ENCODE assay signal across 6 cellular contexts in genomic region chr5:96307047-96307446, GRCh38.
A peak's percentile ranks its signal among the peaks of the same experiment; 100 is the strongest.
DNase-seq lines count a peak whose midpoint lies in the region; ATAC-seq, FAIRE-seq and TF ChIP-seq lines count a peak whose summit lies in the region.
"Not testable (repeated sequence)": the region's sequence is repeated elsewhere in the genome, so short reads cannot be mapped to it uniquely, and the experiment has no call there.

No MANE protein-coding gene starts in this region.

- H3K4me2 ChIP-seq in HepG2 (ENCODE audit: low read depth, low read length): not testable (repeated sequence)

- not testable (repeated sequence) for H3K36me3 ChIP-seq in HEK293 (ENCODE audit: control insufficient read depth in 2 of 2, insufficient read depth in 1 of 2, low read length in 2 of 2); HepG2 (replicated peaks in 1 of 2; ENCODE audit: control insufficient read depth in 1 of 2, insufficient read depth in 2 of 2, low read length in 2 of 2); prostate gland

- POLR2A ChIA-PET in HEK293 (lab: Yijun Ruan, JAX); WTC11 (lab: Charles Lee); HepG2 (lab: Yijun Ruan, JAX): not testable (repeated sequence)

- not testable (repeated sequence) for TF ChIP-seq CTCF in 22Rv1 (IDR thresholded peaks at IDR 0.05); HEK293 (tag by site-specific recombination; IDR thresholded peaks at IDR 0.05); VCaP (conservative IDR thresholded peaks at IDR 0.05); WTC11 (IDR thresholded peaks at IDR 0.05); HepG2 (CRISPR knock-in tag; IDR thresholded peaks at IDR 0.05); prostate gland (IDR thresholded peaks at IDR 0.05)

- H3K4me1 ChIP-seq in HEK293 (ENCODE audit: control insufficient read depth, insufficient read depth, low read length); prostate gland (replicated peaks): not testable (repeated sequence)
- H3K4me1 ChIP-seq in HepG2 (ENCODE audit: insufficient read depth, low read length): peaks cover 34% of the 10 kb centered on the region

- peak in 1 of 2 experiments; percentile 80; a peak in 2 of 4 replicates for TF ChIP-seq EP300 in HepG2 (IDR thresholded peaks at IDR 0.05; ENCODE audit: low read depth in 2 of 2, low read length in 2 of 2)
- TF ChIP-seq EP300 in HepG2 (CRISPR knock-in tag; IDR thresholded peaks at IDR 0.05; ENCODE audit: borderline replicate concordance): peak; percentile 24; the same call in 1 of the 2 replicates

- not testable (repeated sequence) for H3K27me3 ChIP-seq in HepG2 (ENCODE audit: control insufficient read depth in 1 of 2, insufficient read depth in 2 of 2, low read length in 2 of 2); prostate gland (replicated peaks; ENCODE audit: insufficient read depth)

- not testable (repeated sequence) for H2AFZ ChIP-seq in HepG2 (ENCODE audit: low read length)

- intact Hi-C loops in HepG2 (cut with micrococcal nuclease; ENCODE audit: unreplicated experiment); prostate gland (cut with DNase I): not testable (repeated sequence)

- TF ChIP-seq RAD21 in HepG2 (CRISPR knock-in tag; IDR thresholded peaks at IDR 0.05): not testable (repeated sequence)

- not testable (repeated sequence) for H3K4me3 ChIP-seq in HEK293 (ENCODE audit: low read depth, low read length); HepG2 (replicated peaks in 1 of 3; ENCODE audit: insufficient read depth in 1 of 3, low read depth in 2 of 3, low read length in 3 of 3); prostate gland

- not testable (repeated sequence) for H3K9me3 ChIP-seq in HEK293 (ENCODE audit: control insufficient read depth, insufficient read depth, low read depth, low read length); prostate gland
- peaks cover 14% of the 10 kb centered on the region for H3K9me3 ChIP-seq in HepG2 (ENCODE audit: low read length)

- not testable (repeated sequence) for H3K9ac ChIP-seq in HepG2 (ENCODE audit: insufficient read depth, low read depth, low read length)

- TF ChIP-seq POLR2A in HepG2 (IDR thresholded peaks at IDR 0.05; ENCODE audit: insufficient read depth in 1 of 2, low read depth in 2 of 2, low read length in 2 of 2); prostate gland (IDR thresholded peaks at IDR 0.05): not testable (repeated sequence)

- H3K27ac ChIP-seq in 22Rv1: 0 out of 2 replicates have a peak overlapping the region, but pooled peaks have one; percentile 1
- H3K27ac ChIP-seq in HEK293 (ENCODE audit: extremely low read depth, low read depth, low read length); HepG2 (ENCODE audit: extremely low read length, insufficient read depth, low read length): not testable (repeated sequence)
- peak overlapping the region; percentile 83 for H3K27ac ChIP-seq in VCaP
- H3K27ac ChIP-seq in prostate gland: peak overlapping the region; percentile 69 to 78

- not testable (repeated sequence) for ATAC-seq in WTC11, HepG2

- not testable (repeated sequence) for H4K20me1 ChIP-seq in HepG2 (ENCODE audit: insufficient read depth, low read length)

- not testable (repeated sequence) for H3K4me3 Mint-ChIP-seq in WTC11

- BruUV-seq in HepG2 (replicated peaks; lab: Mats Ljungman, UMichigan): not testable (repeated sequence)

- not testable (repeated sequence) for DNase-seq in WTC11 (ENCODE audit: low spot score); prostate gland (ENCODE audit: low spot score)
- DNase-seq in HepG2 (ENCODE audit: low spot score): peak; percentile 71

- peaks cover 59% of the 10 kb centered on the region for H3K9me3 Mint-ChIP-seq in WTC11

- H3K79me2 ChIP-seq in HepG2 (ENCODE audit: insufficient read depth, low read length): not testable (repeated sequence)

- H3K36me3 Mint-ChIP-seq in WTC11: peaks cover 31% of the 10 kb centered on the region

- not testable (repeated sequence) for H3K27me3 Mint-ChIP-seq in WTC11 (ENCODE audit: low read depth)

- H3K27ac Mint-ChIP-seq in WTC11: not testable (repeated sequence)

- not testable (repeated sequence) for H3K4me1 Mint-ChIP-seq in WTC11

- in situ Hi-C loops in HepG2 (cut with HindIII; ENCODE audit: extremely low pct_ligation_motif_present, low pct_unique_long_range_greater_than_20kb): not testable (repeated sequence)

- not testable (repeated sequence) for FAIRE-seq in HepG2 (lab: Jason Lieb, UNC)

- CTCF ChIA-PET in HEK293 (lab: Yijun Ruan, JAX); WTC11 (lab: Charles Lee); HepG2 (lab: Yijun Ruan, JAX; ENCODE audit: low intra/inter-chr PET ratio, low total read pairs): not testable (repeated sequence)

TF ChIP-seq in HEK293, 187 proteins besides CTCF, POLR2A, EP300 and RAD21:
- TF ChIP-seq ZNF529 (tag by site-specific recombination; IDR thresholded peaks at IDR 0.05; ENCODE audit: insufficient replicate concordance): peak; percentile 22

TF ChIP-seq in WTC11, 78 proteins besides CTCF, POLR2A, EP300 and RAD21:
- peak; percentile 51; the same call in 1 of the 2 replicates for TF ChIP-seq GABPB1 (CRISPR knock-in tag; IDR thresholded peaks at IDR 0.05)

TF ChIP-seq in HepG2, 621 proteins besides CTCF, POLR2A, EP300 and RAD21 (continues in another document):
- TF ChIP-seq SAP130 (CRISPR knock-in tag; IDR thresholded peaks at IDR 0.05; ENCODE audit: low read depth): peak; percentile 31; the same call in 1 of the 2 replicates
- TF ChIP-seq RXRB (CRISPR knock-in tag; IDR thresholded peaks at IDR 0.05; ENCODE audit: borderline replicate concordance): peak; percentile 59; the same call in 1 of the 2 replicates
- TF ChIP-seq, protein P1, sequence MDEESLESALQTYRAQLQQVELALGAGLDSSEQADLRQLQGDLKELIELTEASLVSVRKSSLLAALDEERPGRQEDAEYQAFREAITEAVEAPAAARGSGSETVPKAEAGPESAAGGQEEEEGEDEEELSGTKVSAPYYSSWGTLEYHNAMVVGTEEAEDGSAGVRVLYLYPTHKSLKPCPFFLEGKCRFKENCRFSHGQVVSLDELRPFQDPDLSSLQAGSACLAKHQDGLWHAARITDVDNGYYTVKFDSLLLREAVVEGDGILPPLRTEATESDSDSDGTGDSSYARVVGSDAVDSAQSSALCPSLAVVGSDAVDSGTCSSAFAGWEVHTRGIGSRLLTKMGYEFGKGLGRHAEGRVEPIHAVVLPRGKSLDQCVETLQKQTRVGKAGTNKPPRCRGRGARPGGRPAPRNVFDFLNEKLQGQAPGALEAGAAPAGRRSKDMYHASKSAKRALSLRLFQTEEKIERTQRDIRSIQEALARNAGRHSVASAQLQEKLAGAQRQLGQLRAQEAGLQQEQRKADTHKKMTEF (CRISPR knock-in tag; IDR thresholded peaks at IDR 0.05): 0 out of 2 replicates have a peak, but pooled peaks have one; percentile 43
- peak; percentile 62; the same call in 1 of the 2 replicates for TF ChIP-seq RCOR2 (CRISPR knock-in tag; IDR thresholded peaks at IDR 0.05)
- 0 out of 2 replicates have a peak, but pooled peaks have one; percentile 20 for TF ChIP-seq PHF21A (CRISPR knock-in tag; IDR thresholded peaks at IDR 0.05)
- peak; percentile 78 for TF ChIP-seq GATAD2A (CRISPR knock-in tag; IDR thresholded peaks at IDR 0.05)
- peak; percentile 92 for TF ChIP-seq TCF7 (IDR thresholded peaks at IDR 0.05; ENCODE audit: low read depth)
- TF ChIP-seq HOMEZ (CRISPR knock-in tag; IDR thresholded peaks at IDR 0.05; ENCODE audit: low read depth): peak; percentile 94
- peak; percentile 57 for TF ChIP-seq ZNF503 (CRISPR knock-in tag; IDR thresholded peaks at IDR 0.05)
- peak; percentile 54; the same call in 1 of the 2 replicates for TF ChIP-seq BCL6 (CRISPR knock-in tag; IDR thresholded peaks at IDR 0.05)
- TF ChIP-seq SOX5 (CRISPR knock-in tag; IDR thresholded peaks at IDR 0.05; ENCODE audit: borderline replicate concordance): peak; percentile 86
- TF ChIP-seq MIER3 (CRISPR knock-in tag; IDR thresholded peaks at IDR 0.05; ENCODE audit: borderline replicate concordance): 0 out of 2 replicates have a peak, but pooled peaks have one; percentile 37
- TF ChIP-seq FOXA3 (CRISPR knock-in tag; IDR thresholded peaks at IDR 0.05): peak; percentile 67; the same call in 1 of the 2 replicates
- peak; percentile 53 for TF ChIP-seq ATF7 (IDR thresholded peaks at IDR 0.05)
- TF ChIP-seq ATF7 (CRISPR knock-in tag; IDR thresholded peaks at IDR 0.05): not testable (repeated sequence)
- TF ChIP-seq HNF4A (CRISPR knock-in tag; IDR thresholded peaks at IDR 0.05): peak; percentile 63
